Comparison of ENCODE assay signal across 24 cellular contexts in genomic region chr21:15741510-15741909, GRCh38. TPM values are rescaled to one million over a fixed set of nuclear protein-coding genes. Genes with fewer than 3 reads are reported as not detected.
DNase-seq lines count a peak whose midpoint lies in the region; ATAC-seq, FAIRE-seq and TF ChIP-seq lines count a peak whose summit lies in the region.
"Had no signal": no experiment of that assay in that cellular context is flagged by ENCODE, and none has a peak within 500 bp of the region (broad histone marks: within the 10 kb centered on the region; RNA-seq: fewer than 3 reads in every experiment).

No MANE protein-coding gene starts in this region.

- peaks cover 21% of the 10 kb centered on the region for H4K20me1 ChIP-seq in keratinocyte (ENCODE audit: control insufficient read depth, extremely low read depth, insufficient read depth, low read length)

- no peak overlapping the region for H2AFZ ChIP-seq in keratinocyte (ENCODE audit: control insufficient read depth, low read length)

- H3K9ac ChIP-seq in keratinocyte (ENCODE audit: control insufficient read depth, extremely low read depth, insufficient read depth, low read length), result no peak overlapping the region

- POLR2A ChIA-PET in A549 (lab: Yijun Ruan, JAX), result no interaction called here

- H3K9me1 ChIP-seq in keratinocyte (ENCODE audit: control insufficient read depth, extremely low read depth, insufficient read depth, low read length), result peaks cover 10% of the 10 kb centered on the region

- H3K27ac ChIP-seq in A549 (peak overlapping the region; percentile 27 to 34; a peak in 3 of 6 replicates), keratinocyte (ENCODE audit: control insufficient read depth, insufficient read depth, low read length) (no peak overlapping the region)
- H3K27ac ChIP-seq: psoas muscle, spleen had no signal

- peaks cover 85% of the 10 kb centered on the region for H3K79me2 ChIP-seq in keratinocyte (ENCODE audit: control insufficient read depth, insufficient read depth, low read length)

- H3K36me3 ChIP-seq in bronchial epithelial cell (ENCODE audit: control insufficient read depth, insufficient read depth, low read length) (no peaks in the 10 kb centered on the region), keratinocyte (ENCODE audit: control insufficient read depth in 2 of 2, extremely low read depth in 1 of 2, insufficient read depth in 2 of 2, low read length in 2 of 2) (peaks cover 0 to 1% of the 10 kb centered on the region in 2 experiments)

- H3K27me3 ChIP-seq in bronchial epithelial cell (ENCODE audit: control insufficient read depth, insufficient read depth, low read length), result no peaks in the 10 kb centered on the region
- no peaks in the 10 kb centered on the region for H3K27me3 ChIP-seq in keratinocyte (ENCODE audit: control insufficient read depth, extremely low read depth, insufficient read depth, low read length)
- H3K27me3 ChIP-seq: spleen had no signal

- H3K36me3 Mint-ChIP-seq in progenitor cell of endocrine pancreas (ENCODE audit: insufficient read depth), result peaks cover 23% of the 10 kb centered on the region

- no peak for TF ChIP-seq POLR2A in A549 (IDR thresholded peaks at IDR 0.05; ENCODE audit: low read length)

- TF ChIP-seq RAD21 in A549 (conservative IDR thresholded peaks at IDR 0.05 in 1 of 2, IDR thresholded peaks at IDR 0.05 in 1 of 2), result no peak

- no peak for TF ChIP-seq EP300 in A549 (IDR thresholded peaks at IDR 0.05)

- no peak for FAIRE-seq in A549 (lab: Jason Lieb, UNC)
- no peak for FAIRE-seq in bronchial epithelial cell (lab: Jason Lieb, UNC)
- FAIRE-seq in keratinocyte (lab: Jason Lieb, UNC), result no peak
- FAIRE-seq: GM19239, kidney had no signal

- ATAC-seq in A549 (no peak), HG03565 (IDR thresholded peaks at IDR 0.05; ENCODE audit: unreplicated experiment) (no peak)
- ATAC-seq: activated CD8-positive, alpha-beta T cell treated with anti-CD3 and anti-CD28 coated beads for 36 hours; activated T-cell treated with anti-CD3 and anti-CD28 coated beads, Interleukin-2, amount 50 U/mL, for 72 hours; psoas muscle had no signal

- peaks cover 36% of the 10 kb centered on the region for H3K4me1 Mint-ChIP-seq in progenitor cell of endocrine pancreas (ENCODE audit: low read depth)

- H3K4me3 Mint-ChIP-seq in progenitor cell of endocrine pancreas (ENCODE audit: low read depth), result no peak overlapping the region
- H3K4me3 Mint-ChIP-seq: activated CD8-positive, alpha-beta T cell treated with anti-CD3 and anti-CD28 coated beads for 36 hours; activated T-cell treated with anti-CD3 and anti-CD28 coated beads, Interleukin-2, amount 50 U/mL, for 72 hours; T-helper 1 cell treated with Interleukin-12 subunit alpha and Interleukin-12 subunit beta and Interleukin-4 antibody, amounts not matched to agents 30 μg/mL and 1 μg/mL, for 36 hours; WTC11 had no signal

- DNase-seq in A549 (ENCODE audit: low read depth in 1 of 2, low spot score in 1 of 2), result no peak
- peak; percentile 44 for DNase-seq in HT1080 (ENCODE audit: low read depth)
- peak; percentile 64 for DNase-seq in bronchial epithelial cell (ENCODE audit: low read depth)
- no peak for DNase-seq in keratinocyte (ENCODE audit: low read depth, low spot score)
- no peak for DNase-seq in NCI-H1694 (lab: John Stamatoyannopoulos, UW)
- DNase-seq in progenitor cell of endocrine pancreas (ENCODE audit: low spot score, unreplicated experiment), result no peak
- DNase-seq in stimulated activated CD4-positive, alpha-beta T cell treated with anti-CD3 and anti-CD28 coated beads, Interleukin-12 subunit alpha, Interleukin-12 subunit beta, amount 100 ng/mL, for 4 hours, result no peak
- DNase-seq: activated CD8-positive, alpha-beta T cell treated with anti-CD3 and anti-CD28 coated beads for 36 hours; activated T-cell treated with anti-CD3 and anti-CD28 coated beads, Interleukin-2, amount 50 U/mL, for 72 hours; DMS79 treated with DMSO at 0.1 percent for 48 hours; kidney; mesendoderm; NCI-H1105 treated with DMSO at 0.1 percent for 48 hours; NCI-H2107; NCI-H69; nephron progenitor cell; psoas muscle; SIG-M5; spleen had no signal

- CTCF ChIA-PET in A549 (lab: Yijun Ruan, JAX), result no interaction called here

- dilution Hi-C loops in keratinocyte (cut with MboI; ENCODE audit: extremely low pct_ligation_motif_present, low sequenced_read_pairs), result no loop called here

- H3K4me1 ChIP-seq in A549 (peaks cover 63% of the 10 kb centered on the region), keratinocyte (ENCODE audit: control insufficient read depth, extremely low read depth, insufficient read depth, low read length) (peaks cover 20% of the 10 kb centered on the region)

- TF ChIP-seq CTCF in A549 (IDR thresholded peaks at IDR 0.05) (no peak), bronchial epithelial cell (IDR thresholded peaks at IDR 0.05; ENCODE audit: insufficient read depth, low read length, severe bottlenecking) (no peak), keratinocyte (optimal IDR thresholded peaks at IDR 0.05 in 1 of 3, IDR thresholded peaks at IDR 0.05 in 1 of 3, conservative IDR thresholded peaks at IDR 0.05 in 1 of 3; ENCODE audit: extremely low read depth in 1 of 3, insufficient read depth in 2 of 3, low read length in 3 of 3) (no peak), progenitor cell of endocrine pancreas (IDR thresholded peaks at IDR 0.05; ENCODE audit: unreplicated experiment) (no peak)

- H3K9me3 ChIP-seq in A549 (no peaks in the 10 kb centered on the region), keratinocyte (ENCODE audit: control insufficient read depth, low read depth, low read length) (no peaks in the 10 kb centered on the region)
- H3K9me3 ChIP-seq: psoas muscle, spleen had no signal

- peaks cover 20% of the 10 kb centered on the region for H3K9me3 Mint-ChIP-seq in progenitor cell of endocrine pancreas (ENCODE audit: low read depth)
- H3K9me3 Mint-ChIP-seq: activated CD8-positive, alpha-beta T cell treated with anti-CD3 and anti-CD28 coated beads for 36 hours; T-helper 1 cell treated with Interleukin-12 subunit alpha and Interleukin-12 subunit beta and Interleukin-4 antibody, amounts not matched to agents 30 μg/mL and 1 μg/mL, for 36 hours had no signal

- H3K27me3 Mint-ChIP-seq in progenitor cell of endocrine pancreas, result no peaks in the 10 kb centered on the region
- H3K27me3 Mint-ChIP-seq: activated CD8-positive, alpha-beta T cell treated with anti-CD3 and anti-CD28 coated beads for 36 hours; activated naive CD8-positive, alpha-beta T cell had no signal

- H3K4me3 ChIP-seq in A549, result no peak overlapping the region
- H3K4me3 ChIP-seq in bronchial epithelial cell (ENCODE audit: low read depth, low read length), result no peak overlapping the region
- H3K4me3 ChIP-seq in keratinocyte (ENCODE audit: control insufficient read depth in 2 of 3, extremely low read depth in 1 of 3, insufficient read depth in 2 of 3, low read depth in 1 of 3, low read length in 3 of 3), result no peak overlapping the region
- H3K4me3 ChIP-seq: psoas muscle, spleen had no signal

- H3K27ac Mint-ChIP-seq in progenitor cell of endocrine pancreas, result no peak overlapping the region
- H3K27ac Mint-ChIP-seq: activated CD8-positive, alpha-beta T cell treated with anti-CD3 and anti-CD28 coated beads for 36 hours; T-helper 1 cell treated with Interleukin-12 subunit alpha and Interleukin-12 subunit beta and Interleukin-4 antibody, amounts not matched to agents 30 μg/mL and 1 μg/mL, for 36 hours had no signal

- peak overlapping the region; percentile 78 for H3K4me2 ChIP-seq in A549
- H3K4me2 ChIP-seq in keratinocyte (ENCODE audit: control insufficient read depth, extremely low read depth, insufficient read depth, low read depth, low read length), result peak overlapping the region; percentile 1

- 36% methylated on average over 1 of the region's 1 CpG for WGBS in A549 (ENCODE audit: missing lambda C conversion rate)

TF ChIP-seq in A549, 52 proteins besides CTCF, POLR2A, EP300 and RAD21 (continues in another document):
- TF ChIP-seq CBX2 (IDR thresholded peaks at IDR 0.05; ENCODE audit: borderline replicate concordance, low read depth) (no peak), EHMT2 (IDR thresholded peaks at IDR 0.05; ENCODE audit: low read depth) (no peak), HES2 (IDR thresholded peaks at IDR 0.05) (no peak), HDAC2 (IDR thresholded peaks at IDR 0.05) (no peak), BCL3 (IDR thresholded peaks at IDR 0.05) (no peak), ESRRA (IDR thresholded peaks at IDR 0.05; ENCODE audit: borderline replicate concordance, low read length) (no peak), HOXA7 (CRISPR knock-in tag; IDR thresholded peaks at IDR 0.05) (no peak)

RNA-seq across cellular contexts. Expression of gene USP25, which starts 11.7 kb away (rescaled TPM):
- 32.2 and 33.5 TPM in 2 replicates for polyA plus RNA-seq in A549 (2011; rRNA removed)
- 3.9 and 4.7 TPM in 2 replicates for polyA plus RNA-seq in A549 (2012; cell fraction: cytosol; rRNA removed)
- polyA plus RNA-seq in A549 (2012; cell fraction: nucleus; rRNA removed), result 1.9 and 3.2 TPM in 2 replicates
- 14.5 to 18.1 TPM (median 15.3 TPM) in 3 replicates for polyA plus RNA-seq in A549 (2017; fragmentation: RNase III; extraction: RNeasy Plus Mini Kit Qiagen cat#74134 plus additional on column Dnase treatment)
- 34.9 and 40.2 TPM in 2 replicates for polyA minus RNA-seq in A549 (2011; rRNA and poly(A)+ RNA removed)
- total RNA-seq in HT1080 (2014; rRNA removed; shearing (Covaris generic)), result 17.1 and 18.4 TPM in 2 replicates
- 17.9 and 21.0 TPM in 2 replicates for polyA plus RNA-seq in HT1080 (2015; cell fraction: cytosol; rRNA removed)
- 15.2 and 18.5 TPM in 2 replicates for polyA plus RNA-seq in HT1080 (2015; cell fraction: nucleus; rRNA removed)
- total RNA-seq in bronchial epithelial cell, result 54.5 and 69.3 TPM in 2 replicates
- 14.4 to 17.8 TPM (median 16.0 TPM) in 3 replicates for polyA plus RNA-seq in keratinocyte
- polyA plus RNA-seq in keratinocyte (2011; ENCODE audit: low read depth), result 22.7 TPM
- polyA plus RNA-seq in keratinocyte (2011; cell fraction: cytosol; rRNA removed), result 12.7 and 22.4 TPM in 2 replicates
- 14.7 and 18.1 TPM in 2 replicates for polyA plus RNA-seq in keratinocyte (2011; cell fraction: nucleus; rRNA removed)
- polyA plus RNA-seq in keratinocyte (2012; ENCODE audit: low replicate concordance), result 14.3 and 14.5 TPM in 2 replicates
- 8.4 to 55.9 TPM (median 40.1 TPM) in 3 replicates for polyA minus RNA-seq in keratinocyte
- 20.5 TPM for polyA minus RNA-seq in keratinocyte (2011; cell fraction: cytosol; rRNA and poly(A)+ RNA removed)
- 31.8 and 65.9 TPM in 2 replicates for polyA minus RNA-seq in keratinocyte (2011; cell fraction: nucleus; rRNA and poly(A)+ RNA removed)
- total RNA-seq in progenitor cell of endocrine pancreas, result 48.8 and 50.3 TPM in 2 replicates

Comparison
In these comparisons a context has a peak if more than half of its experiments do, and no peak if none do; other contexts are left out.
1. DNase-seq: peak in HT1080 (single experiment) and bronchial epithelial cell (single experiment); none in A549 (0 of 2), keratinocyte (single experiment), NCI-H1694 (single experiment), progenitor cell of endocrine pancreas (single experiment) and stimulated activated CD4-positive, alpha-beta T cell treated with anti-CD3 and anti-CD28 coated beads, Interleukin-12 subunit alpha, Interleukin-12 subunit beta, amount 100 ng/mL, for 4 hours (single experiment).